Comparison of ENCODE assay signal across 9 cellular contexts in genomic region chr9:19378154-19378553, GRCh38. TPM values are rescaled to one million over a fixed set of nuclear protein-coding genes. Genes with fewer than 3 reads are reported as not detected.
A peak's percentile ranks its signal among the peaks of the same experiment; 100 is the strongest.
DNase-seq lines count a peak whose midpoint lies in the region; TF ChIP-seq lines count a peak whose summit lies in the region.
"Had no signal": no experiment of that assay in that cellular context is flagged by ENCODE, and none has a peak within 500 bp of the region (broad histone marks: within the 10 kb centered on the region; RNA-seq: fewer than 3 reads in every experiment).

No MANE protein-coding gene starts in this region.

- H4K20me1 ChIP-seq in OCI-LY3 (ENCODE audit: insufficient read depth, low read length): peaks cover 38% of the 10 kb centered on the region

- H3K4me3 ChIP-seq in GM12864 (ENCODE audit: low read depth, low read length) (peak overlapping the region; percentile 92), OCI-LY3 (ENCODE audit: low read length) (peak overlapping the region; percentile 90), endocrine pancreas (ENCODE audit: control insufficient read depth, insufficient read depth, low read length) (peak overlapping the region; percentile 96), uterus (no peak overlapping the region)

- H3K36me3 ChIP-seq in OCI-LY3 (replicated peaks; ENCODE audit: low read depth, low read length) (peaks cover 63% of the 10 kb centered on the region), endocrine pancreas (ENCODE audit: control insufficient read depth, insufficient read depth, low read length) (no peaks in the 10 kb centered on the region), uterus (no peaks in the 10 kb centered on the region)

- H3K79me2 ChIP-seq in OCI-LY3 (ENCODE audit: low read length): peaks cover 41% of the 10 kb centered on the region

- no peak for TF ChIP-seq POLR2A in uterus (IDR thresholded peaks at IDR 0.05)

- intact Hi-C loops in uterus (cut with DNase I; ENCODE audit: low total_unique reads): no loop called here

- no peaks in the 10 kb centered on the region for H3K9me3 Mint-ChIP-seq in progenitor cell of endocrine pancreas (ENCODE audit: low read depth)

- TF ChIP-seq CTCF in GM12864 (IDR thresholded peaks at IDR 0.05; ENCODE audit: low read depth, low read length, missing control alignments): no peak
- TF ChIP-seq CTCF in OCI-LY3 (IDR thresholded peaks at IDR 0.05; ENCODE audit: low read depth, low read length): no peak
- TF ChIP-seq CTCF in progenitor cell of endocrine pancreas (IDR thresholded peaks at IDR 0.05; ENCODE audit: unreplicated experiment): no peak
- no peak for TF ChIP-seq CTCF in GM10266 (IDR thresholded peaks at IDR 0.05; ENCODE audit: control insufficient read depth, insufficient read depth, low read depth, missing control alignments)
- TF ChIP-seq CTCF in uterus (IDR thresholded peaks at IDR 0.05): no peak

- H3K36me3 Mint-ChIP-seq in progenitor cell of endocrine pancreas (ENCODE audit: insufficient read depth): peaks cover 42% of the 10 kb centered on the region

- H3K9ac ChIP-seq in OCI-LY3 (ENCODE audit: low read length) (peak overlapping the region; percentile 97; the same call in 1 of the 2 replicates), endocrine pancreas (ENCODE audit: control insufficient read depth, insufficient read depth, low read length) (peak overlapping the region; percentile 54)

- peak overlapping the region; percentile 93 for H3K4me2 ChIP-seq in OCI-LY3 (ENCODE audit: low read length)

- no peaks in the 10 kb centered on the region for H3K27me3 Mint-ChIP-seq in progenitor cell of endocrine pancreas

- DNase-seq in GM12864 (ENCODE audit: low read depth) (no peak), progenitor cell of endocrine pancreas (ENCODE audit: low spot score, unreplicated experiment) (no peak), DMS79 treated with DMSO at 0.1 percent for 48 hours (lab: John Stamatoyannopoulos, UW) (no peak), GM10266 (ENCODE audit: extremely low spot score) (no peak), uterus (no peak)
- DNase-seq: kidney, NCI-H1105 treated with DMSO at 0.1 percent for 48 hours had no signal

- peaks cover 22% of the 10 kb centered on the region for H3K4me1 Mint-ChIP-seq in progenitor cell of endocrine pancreas (ENCODE audit: low read depth)

- H3K27me3 ChIP-seq in OCI-LY3 (ENCODE audit: low read depth, low read length) (no peaks in the 10 kb centered on the region), endocrine pancreas (ENCODE audit: control insufficient read depth, insufficient read depth, low read length) (no peaks in the 10 kb centered on the region), uterus (no peaks in the 10 kb centered on the region)

- H3K4me1 ChIP-seq in OCI-LY3 (ENCODE audit: low read length): peaks cover 31% of the 10 kb centered on the region
- peaks cover 22% of the 10 kb centered on the region for H3K4me1 ChIP-seq in endocrine pancreas (ENCODE audit: control insufficient read depth, insufficient read depth, low read length)
- no peaks in the 10 kb centered on the region for H3K4me1 ChIP-seq in uterus

- no peak overlapping the region for H2AFZ ChIP-seq in OCI-LY3 (ENCODE audit: low read depth, low read length)

- H3K4me3 Mint-ChIP-seq in progenitor cell of endocrine pancreas (ENCODE audit: low read depth): peak overlapping the region; percentile 100

- H3K27ac ChIP-seq in OCI-LY3 (ENCODE audit: low read length) (peak overlapping the region; percentile 76), uterus (peak overlapping the region in 1 of 2 donors; percentile 95)

- peak overlapping the region; percentile 100 for H3K27ac Mint-ChIP-seq in progenitor cell of endocrine pancreas

- H3K9me3 ChIP-seq in OCI-LY3 (ENCODE audit: insufficient read depth, low read length) (no peaks in the 10 kb centered on the region), endocrine pancreas (ENCODE audit: control insufficient read depth, low read length) (no peaks in the 10 kb centered on the region), uterus (no peaks in the 10 kb centered on the region)

RNA-seq across cellular contexts. Expression of gene RPS6, which starts 1.9 kb away (rescaled TPM):
- total RNA-seq in progenitor cell of endocrine pancreas (2,142 and 2,210 TPM in 2 replicates), uterus (1,000 to 10,000 TPM; 1,254 to 4,841 (median 2,523) TPM)

RNA-seq across cellular contexts. Expression of gene ACER2, which starts 30.7 kb away (rescaled TPM):
- total RNA-seq in progenitor cell of endocrine pancreas (7.5 and 8.4 TPM in 2 replicates), uterus (10 to 100 TPM in 1 of 4 donors, 1 to 10 TPM in 3; 2.8 to 13.5 (median 6.9) TPM)

Comparison
In these comparisons a context has a peak if more than half of its experiments do, and no peak if none do; other contexts are left out.
1. H3K4me3 ChIP-seq: peak in GM12864 (single experiment), OCI-LY3 (single experiment) and endocrine pancreas (single experiment); none in uterus (0 of 2).